ENCODE assay signal across 16 cellular contexts in the genomic region with DNA sequence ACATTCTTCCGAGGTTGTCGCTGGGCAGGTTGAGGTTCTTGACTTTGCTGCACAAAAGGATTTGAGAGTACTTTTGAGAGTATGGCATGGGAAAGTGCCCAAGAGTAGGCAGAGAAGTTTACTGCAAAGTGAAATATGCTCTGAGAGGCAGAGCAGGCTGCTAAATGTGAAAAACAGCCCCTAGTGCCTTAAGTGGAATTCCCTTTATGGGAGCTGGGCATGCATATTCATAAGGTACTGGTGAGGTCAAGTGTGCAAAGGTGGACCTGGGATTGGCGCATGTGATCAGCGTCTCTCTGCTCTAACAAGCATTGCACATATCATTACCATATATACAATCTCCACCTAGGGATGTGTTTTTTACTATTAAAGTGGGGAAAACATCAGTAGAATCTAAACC. TPM values are rescaled to one million over a fixed set of nuclear protein-coding genes. Genes with fewer than 3 reads are reported as not detected.
"Had no signal": no experiment of that assay in that cellular context is flagged by ENCODE, and none has a peak within 500 bp of the region (broad histone marks: within the 10 kb centered on the region; RNA-seq: fewer than 3 reads in every experiment).

No MANE protein-coding gene starts in this region.

- H3K27me3 ChIP-seq: heart left ventricle, neural progenitor cell, stomach, transverse colon had no signal

- ATAC-seq: psoas muscle had no signal

- H3K9ac ChIP-seq: neural progenitor cell had no signal

- H3K9me3 ChIP-seq: psoas muscle, stomach, thoracic aorta, transverse colon had no signal

- DNase-seq: cortex of kidney; effector memory CD4-positive, alpha-beta T cell; heart left ventricle; hippocampal formation; left colon; natural killer cell; psoas muscle; stimulated activated naive CD4-positive, alpha-beta T cell; stomach; substantia nigra; transverse colon had no signal

- H3K36me3 ChIP-seq: heart left ventricle, neural progenitor cell, stomach, thoracic aorta, transverse colon had no signal

- H3K4me2 ChIP-seq: neural progenitor cell had no signal

- H2AFZ ChIP-seq: neural progenitor cell had no signal

- FAIRE-seq: endometrium, frontal cortex had no signal

- H3K4me3 ChIP-seq: heart left ventricle, neural progenitor cell, psoas muscle, stomach, thoracic aorta, transverse colon had no signal

- H3K4me1 ChIP-seq: neural progenitor cell, psoas muscle had no signal

- H3K27ac ChIP-seq: heart left ventricle, neural progenitor cell, psoas muscle, stomach, thoracic aorta, transverse colon had no signal

RNA-seq across cellular contexts. Expression of a gene that starts 12.0 kb away (rescaled TPM):
- total RNA-seq: kidney epithelial cell had no signal
